ENCODE assay signal across 22 cellular contexts in the genomic region with DNA sequence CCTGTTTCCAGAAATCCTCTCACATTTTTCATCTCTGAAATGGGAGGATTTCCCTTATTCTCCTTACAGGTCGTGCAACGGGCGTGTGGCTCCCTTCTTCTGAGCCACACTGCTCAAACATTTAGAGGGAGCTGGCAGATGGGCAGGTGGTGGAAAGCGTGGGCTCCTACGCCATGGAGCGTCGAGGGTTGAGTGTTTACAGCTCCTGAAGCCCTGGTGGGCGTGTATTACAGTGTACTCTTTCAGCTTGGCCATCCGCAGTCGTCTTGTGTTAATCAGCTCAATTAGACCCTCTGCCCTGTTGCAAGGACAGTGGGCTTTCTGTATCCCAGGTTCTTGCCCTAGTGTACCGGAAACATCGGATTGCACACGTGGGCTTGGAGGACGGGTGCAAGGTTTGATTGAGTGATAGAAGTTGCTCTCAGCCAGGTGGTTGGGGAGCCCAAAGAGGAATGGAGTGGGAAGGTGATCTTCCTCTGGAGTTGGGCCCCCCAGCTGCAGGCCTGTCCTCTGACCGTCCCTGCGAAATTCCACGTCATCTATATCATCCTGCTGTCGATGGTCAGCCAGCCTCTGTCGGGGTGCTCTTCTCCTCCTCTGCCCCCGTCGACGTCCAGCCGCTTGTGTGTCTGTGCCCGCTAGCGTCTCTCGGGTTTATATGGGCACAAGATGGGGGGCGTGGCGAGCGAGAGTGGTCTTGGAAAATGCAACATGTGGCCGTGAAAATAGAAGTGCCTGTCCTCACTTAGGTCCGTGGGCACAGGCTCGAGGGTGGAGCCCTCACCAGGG.
"Had no signal": no experiment of that assay in that cellular context is flagged by ENCODE, and none has a peak within 500 bp of the region (broad histone marks: within the 10 kb centered on the region; RNA-seq: fewer than 3 reads in every experiment).

No MANE protein-coding gene starts in this region.

- H3K27me3 Mint-ChIP-seq: dendritic cell treated with granulocyte-macrophage colony-stimulating factor and Interleukin-4, amounts not matched to agents 40 ng/mL and 50 ng/mL, for 4 days; stimulated activated memory B cell treated with anti-CD40 and anti-IgM and Interleukin-4, amounts not matched to agents 10 μg/mL and 1 μg/mL and 100 μg/mL, for 72 hours had no signal

- H3K27ac ChIP-seq: epithelial cell of prostate, esophagus muscularis mucosa, gastrocnemius medialis, heart right ventricle, left lung, neutrophil, spleen, tibial nerve had no signal

- H3K4me1 Mint-ChIP-seq: naive B cell; nephron; stimulated activated memory B cell treated with anti-CD40 and anti-IgM and Interleukin-4, amounts not matched to agents 10 μg/mL and 1 μg/mL and 100 μg/mL, for 72 hours had no signal

- H3K4me1 ChIP-seq: esophagus muscularis mucosa, gastrocnemius medialis, heart right ventricle, left lung, spleen, tibial nerve had no signal

- H3K9me3 Mint-ChIP-seq: dendritic cell treated with granulocyte-macrophage colony-stimulating factor and Interleukin-4, amounts not matched to agents 40 ng/mL and 50 ng/mL, for 4 days; nephron had no signal

- ATAC-seq: effector memory CD8-positive, alpha-beta T cell; gastrocnemius medialis; heart right ventricle; left lung; sciatic nerve; stimulated activated memory B cell treated with anti-CD40 and anti-IgM and Interleukin-4, amounts not matched to agents 10 μg/mL and 1 μg/mL and 100 μg/mL, for 72 hours had no signal

- H3K27ac Mint-ChIP-seq: dendritic cell treated with granulocyte-macrophage colony-stimulating factor and Interleukin-4, amounts not matched to agents 40 ng/mL and 50 ng/mL, for 4 days; effector memory CD8-positive, alpha-beta T cell; naive B cell; nephron; stimulated activated memory B cell treated with anti-CD40 and anti-IgM and Interleukin-4, amounts not matched to agents 10 μg/mL and 1 μg/mL and 100 μg/mL, for 72 hours; stimulated activated naive CD8-positive, alpha-beta T cell treated with anti-CD3 and anti-CD28 coated beads, Interleukin-15, Interleukin-2, amounts not matched to agents 100 ng/mL and 50 ng/mL, for 24 hours had no signal

- H3K36me3 Mint-ChIP-seq: naive B cell; stimulated activated memory B cell treated with anti-CD40 and anti-IgM and Interleukin-4, amounts not matched to agents 10 μg/mL and 1 μg/mL and 100 μg/mL, for 72 hours had no signal

- H3K9me3 ChIP-seq: esophagus muscularis mucosa, gastrocnemius medialis, heart right ventricle, left lung, neutrophil, spleen, tibial nerve had no signal

- DNase-seq: effector memory CD8-positive, alpha-beta T cell; gastrocnemius medialis; heart right ventricle; hypothalamus; islet precursor cell; mesendoderm; naive B cell; spleen; stimulated activated CD4-positive, alpha-beta T cell treated with anti-CD3 and anti-CD28 coated beads, Interleukin-15, amount 100 ng/mL, for 24 hours; stimulated activated CD4-positive, alpha-beta T cell treated with anti-CD3 and anti-CD28 coated beads, Interleukin-1b, Interleukin-23, amount 100 ng/mL, for 48 hours; stimulated activated CD4-positive, alpha-beta T cell treated with anti-CD3 and anti-CD28 coated beads, Interleukin-4, amount 100 ng/mL, for 24 hours had no signal

- H3K4me3 ChIP-seq: esophagus muscularis mucosa, gastrocnemius medialis, heart right ventricle, left lung, lung, spleen, tibial nerve had no signal

- H3K36me3 ChIP-seq: esophagus muscularis mucosa, gastrocnemius medialis, heart right ventricle, left lung, neutrophil, spleen, tibial nerve had no signal

- H3K27me3 ChIP-seq: esophagus muscularis mucosa, gastrocnemius medialis, heart right ventricle, left lung, neutrophil, spleen, tibial nerve had no signal

- H3K4me3 Mint-ChIP-seq: dendritic cell treated with granulocyte-macrophage colony-stimulating factor and Interleukin-4, amounts not matched to agents 40 ng/mL and 50 ng/mL, for 4 days; effector memory CD8-positive, alpha-beta T cell; naive B cell; nephron; stimulated activated memory B cell treated with anti-CD40 and anti-IgM and Interleukin-4, amounts not matched to agents 10 μg/mL and 1 μg/mL and 100 μg/mL, for 72 hours; stimulated activated naive CD8-positive, alpha-beta T cell treated with anti-CD3 and anti-CD28 coated beads, Interleukin-15, Interleukin-2, amounts not matched to agents 100 ng/mL and 50 ng/mL, for 24 hours had no signal
